In the genomic region with DNA sequence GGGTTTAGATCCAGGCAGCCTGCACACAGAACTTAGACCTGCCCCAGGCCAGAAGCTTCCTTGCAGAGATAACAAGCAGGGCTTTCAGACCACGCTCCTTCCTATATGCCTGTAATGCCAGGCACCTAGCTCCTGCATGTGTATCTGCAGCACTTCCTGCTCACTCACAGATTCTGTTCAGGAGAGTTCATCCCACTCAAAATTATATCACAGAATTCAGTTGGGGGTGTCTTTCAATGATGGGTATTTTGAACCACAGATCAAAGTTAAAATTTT, we compare ENCODE assay signal across 17 cellular contexts.
DNase-seq lines count a peak whose midpoint lies in the region; ATAC-seq and TF ChIP-seq lines count a peak whose summit lies in the region.
"Had no signal": no experiment of that assay in that cellular context is flagged by ENCODE, and none has a peak within 500 bp of the region (broad histone marks: within the 10 kb centered on the region; RNA-seq: fewer than 3 reads in every experiment).

No MANE protein-coding gene starts in this region.

- no peak for TF ChIP-seq CTCF in BE2C (IDR thresholded peaks at IDR 0.05; ENCODE audit: low read depth, low read length)

- no peak overlapping the region for H3K27ac ChIP-seq in aorta (ENCODE audit: low read depth in 1 of 2, low read length in 2 of 2)
- H3K27ac ChIP-seq: BLaER1, C4-2B had no signal

- H3K9me3 ChIP-seq in aorta (ENCODE audit: control insufficient read depth, low read length) (no peaks in the 10 kb centered on the region), BE2C (no peaks in the 10 kb centered on the region)
- H3K9me3 ChIP-seq: Caco-2 had no signal

- WGBS in aorta, 2 donors = 98 to 100% methylated on average over 1 of the region's 1 CpG

- DNase-seq in NCI-H69 (lab: John Stamatoyannopoulos, UW) (peak; percentile 63), islet precursor cell (peak; percentile 58), aorta (no peak), BE2C (no peak)
- DNase-seq in activated CD4-positive, alpha-beta T cell treated with anti-CD3 and anti-CD28 coated beads for 36 hours = no peak
- no peak for DNase-seq in activated naive CD8-positive, alpha-beta T cell treated with anti-CD3 and anti-CD28 coated beads for 36 hours
- DNase-seq: CD4-positive, CD25-positive, alpha-beta regulatory T cell; CD8-positive, alpha-beta T cell; DMS79; EL; GF-D8; GOT3; H7; HCEC 1CT had no signal

- H3K27ac Mint-ChIP-seq in activated CD4-positive, alpha-beta T cell treated with anti-CD3 and anti-CD28 coated beads for 36 hours = no peak overlapping the region
- no peak overlapping the region for H3K27ac Mint-ChIP-seq in activated naive CD8-positive, alpha-beta T cell treated with anti-CD3 and anti-CD28 coated beads for 36 hours
- H3K27ac Mint-ChIP-seq: CD4-positive, CD25-positive, alpha-beta regulatory T cell; CD8-positive, alpha-beta T cell had no signal

- CTCF ChIA-PET in activated CD4-positive, alpha-beta T cell treated with anti-CD3 and anti-CD28 coated beads for 36 hours (lab: Charles Lee) = interaction anchor here (0.6 kb wide), 1 partner anchor 1530 kb away, joined by 3 read pairs; no protein-coding TSS in a partner anchor

- intact Hi-C loops in aorta (cut with DNase I) = no loop called here
- intact Hi-C loops in activated CD4-positive, alpha-beta T cell treated with anti-CD3 and anti-CD28 coated beads for 36 hours (cut with DNase I, micrococcal nuclease) = no loop called here

- H3K27me3 ChIP-seq in aorta (ENCODE audit: control insufficient read depth in 1 of 2, insufficient read depth in 2 of 2, low read length in 1 of 2) (no peaks in the 10 kb centered on the region), BE2C (no peaks in the 10 kb centered on the region)
- H3K27me3 ChIP-seq: BLaER1 had no signal

- no peaks in the 10 kb centered on the region for H3K4me1 ChIP-seq in aorta (ENCODE audit: control insufficient read depth in 1 of 2, insufficient read depth in 2 of 2, low read length in 2 of 2)
- H3K4me1 ChIP-seq in BE2C = no peaks in the 10 kb centered on the region
- H3K4me1 ChIP-seq: BLaER1, Caco-2 had no signal

- H3K36me3 ChIP-seq in aorta (ENCODE audit: control insufficient read depth in 1 of 2, insufficient read depth in 2 of 2, low read length in 1 of 2) = no peaks in the 10 kb centered on the region
- H3K36me3 ChIP-seq in BE2C = no peaks in the 10 kb centered on the region
- H3K36me3 ChIP-seq: BLaER1 had no signal

- peaks cover 14% of the 10 kb centered on the region for H3K27me3 Mint-ChIP-seq in activated CD4-positive, alpha-beta T cell treated with anti-CD3 and anti-CD28 coated beads for 36 hours
- peaks cover 16% of the 10 kb centered on the region for H3K27me3 Mint-ChIP-seq in activated naive CD8-positive, alpha-beta T cell treated with anti-CD3 and anti-CD28 coated beads for 36 hours

- POLR2A ChIA-PET in activated CD4-positive, alpha-beta T cell treated with anti-CD3 and anti-CD28 coated beads for 36 hours (lab: Charles Lee) = no interaction called here

- peak; percentile 7 for ATAC-seq in aorta (ENCODE audit: low FRiP score)
- ATAC-seq in activated CD4-positive, alpha-beta T cell treated with anti-CD3 and anti-CD28 coated beads for 36 hours = no peak
- ATAC-seq: CD8-positive, alpha-beta T cell had no signal

- H3K4me3 Mint-ChIP-seq in activated CD4-positive, alpha-beta T cell treated with anti-CD3 and anti-CD28 coated beads for 36 hours = no peak overlapping the region
- H3K4me3 Mint-ChIP-seq in activated naive CD8-positive, alpha-beta T cell treated with anti-CD3 and anti-CD28 coated beads for 36 hours = no peak overlapping the region
- H3K4me3 Mint-ChIP-seq: CD8-positive, alpha-beta T cell had no signal

- no peaks in the 10 kb centered on the region for H3K9me3 Mint-ChIP-seq in activated CD4-positive, alpha-beta T cell treated with anti-CD3 and anti-CD28 coated beads for 36 hours (ENCODE audit: low read depth)
- H3K9me3 Mint-ChIP-seq in activated naive CD8-positive, alpha-beta T cell treated with anti-CD3 and anti-CD28 coated beads for 36 hours = no peaks in the 10 kb centered on the region

- no peaks in the 10 kb centered on the region for H3K36me3 Mint-ChIP-seq in activated CD4-positive, alpha-beta T cell treated with anti-CD3 and anti-CD28 coated beads for 36 hours (ENCODE audit: low read depth)
- H3K36me3 Mint-ChIP-seq in activated naive CD8-positive, alpha-beta T cell treated with anti-CD3 and anti-CD28 coated beads for 36 hours = peaks cover 2% of the 10 kb centered on the region
- H3K36me3 Mint-ChIP-seq: CD4-positive, CD25-positive, alpha-beta regulatory T cell; CD8-positive, alpha-beta T cell had no signal

- H3K4me3 ChIP-seq in aorta (ENCODE audit: low read length in 2 of 2) (no peak overlapping the region), BE2C (ENCODE audit: low read depth, low read length) (no peak overlapping the region)
- H3K4me3 ChIP-seq: BLaER1 had no signal

- no peaks in the 10 kb centered on the region for H3K4me1 Mint-ChIP-seq in activated CD4-positive, alpha-beta T cell treated with anti-CD3 and anti-CD28 coated beads for 36 hours
- no peaks in the 10 kb centered on the region for H3K4me1 Mint-ChIP-seq in activated naive CD8-positive, alpha-beta T cell treated with anti-CD3 and anti-CD28 coated beads for 36 hours
- H3K4me1 Mint-ChIP-seq: CD4-positive, CD25-positive, alpha-beta regulatory T cell had no signal

Comparison
In these comparisons a context has a peak if more than half of its experiments do, and no peak if none do; other contexts are left out.
1. DNase-seq: peak in NCI-H69 (single experiment) and islet precursor cell (single experiment); none in aorta (0 of 2), activated CD4-positive, alpha-beta T cell treated with anti-CD3 and anti-CD28 coated beads for 36 hours (single experiment), activated naive CD8-positive, alpha-beta T cell treated with anti-CD3 and anti-CD28 coated beads for 36 hours (single experiment) and BE2C (single experiment).